11 cellular contexts compared by ENCODE assay signal in the genomic region with DNA sequence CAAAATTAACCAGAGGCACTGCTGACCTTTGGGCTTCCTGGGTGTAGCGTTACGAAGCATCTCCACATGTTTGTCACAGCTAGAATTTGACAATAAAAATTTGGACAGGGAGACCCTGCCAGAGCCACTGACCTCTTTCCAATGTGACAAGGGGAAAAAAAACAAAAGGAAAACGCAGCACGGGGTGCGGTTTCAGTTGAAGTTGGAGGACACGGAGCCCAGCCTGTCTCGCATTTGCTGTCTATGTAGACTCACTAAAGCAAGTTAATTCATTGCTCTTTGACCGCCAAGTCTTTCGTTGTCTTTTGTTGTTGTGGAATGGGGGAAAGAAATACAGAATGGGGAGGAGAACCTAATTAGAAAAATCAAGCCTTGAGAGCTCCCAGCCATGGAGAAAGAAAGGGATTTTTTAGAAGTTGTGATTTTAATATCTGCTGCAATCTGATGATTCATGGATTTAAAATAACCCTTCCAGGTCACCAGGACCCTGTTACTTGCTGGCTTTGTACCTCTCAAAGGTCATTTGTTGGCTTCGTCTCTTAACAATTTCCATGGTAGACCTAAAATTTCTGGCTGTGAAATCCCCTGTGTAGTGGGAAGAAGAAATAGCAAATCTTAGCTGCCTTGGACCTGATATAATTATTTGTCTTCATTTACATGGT.
DNase-seq lines count a peak whose midpoint lies in the region; ATAC-seq and TF ChIP-seq lines count a peak whose summit lies in the region.
"Had no signal": no experiment of that assay in that cellular context is flagged by ENCODE, and none has a peak within 500 bp of the region (broad histone marks: within the 10 kb centered on the region; RNA-seq: fewer than 3 reads in every experiment).

No MANE protein-coding gene starts in this region.

- peak overlapping the region; percentile 66 for H2BK5ac ChIP-seq in trophoblast cell (ENCODE audit: low read depth, low read length, poor library complexity)

- ATAC-seq in Right ventricle myocardium inferior (no peak), gastroesophageal sphincter (no peak), GM19397 (IDR thresholded peaks at IDR 0.05; ENCODE audit: unreplicated experiment) (no peak)
- no peak for ATAC-seq in activated CD8-positive, alpha-beta memory T cell treated with anti-CD3 and anti-CD28 coated beads, Interleukin-2, amount 10 ng/mL, durations not matched to agents 7 days and 5 days

- 22 to 40% methylated on average over 4 to 9 of the region's 10 CpGs for WGBS in gastroesophageal sphincter (ENCODE audit: low coverage in 1 of 2), 2 donors
- WGBS in trophoblast cell (ENCODE audit: extremely low coverage, insufficient coverage, insufficient read length), result no CpG with 5 or more reads among the region's 10 CpGs

- no peaks in the 10 kb centered on the region for H3K4me1 Mint-ChIP-seq in activated CD8-positive, alpha-beta memory T cell treated with anti-CD3 and anti-CD28 coated beads, Interleukin-2, amount 10 ng/mL, durations not matched to agents 7 days and 5 days
- H3K4me1 Mint-ChIP-seq: activated naive CD4-positive, alpha-beta T cell treated with anti-CD3 and anti-CD28 coated beads, Interleukin-2, amount 50 U/mL, for 24 hours had no signal

- peaks cover 26% of the 10 kb centered on the region for H3K79me1 ChIP-seq in trophoblast cell (ENCODE audit: low read length)

- no peaks in the 10 kb centered on the region for H3K27me3 ChIP-seq in cardiac muscle cell
- no peaks in the 10 kb centered on the region for H3K27me3 ChIP-seq in gastroesophageal sphincter
- H3K27me3 ChIP-seq in trophoblast cell (ENCODE audit: insufficient read depth, low read length), result no peaks in the 10 kb centered on the region
- no peaks in the 10 kb centered on the region for H3K27me3 ChIP-seq in vagina
- H3K27me3 ChIP-seq: colonic mucosa had no signal

- no peak for TF ChIP-seq EP300 in gastroesophageal sphincter (IDR thresholded peaks at IDR 0.05)

- H4K8ac ChIP-seq in trophoblast cell (ENCODE audit: low read depth, low read length), result peak overlapping the region; percentile 51

- peaks cover 31% of the 10 kb centered on the region for H3K27me3 Mint-ChIP-seq in activated CD8-positive, alpha-beta memory T cell treated with anti-CD3 and anti-CD28 coated beads, Interleukin-2, amount 10 ng/mL, durations not matched to agents 7 days and 5 days

- no peaks in the 10 kb centered on the region for H3K9me3 Mint-ChIP-seq in activated CD8-positive, alpha-beta memory T cell treated with anti-CD3 and anti-CD28 coated beads, Interleukin-2, amount 10 ng/mL, durations not matched to agents 7 days and 5 days (ENCODE audit: low read depth)
- H3K9me3 Mint-ChIP-seq: activated naive CD4-positive, alpha-beta T cell treated with anti-CD3 and anti-CD28 coated beads, Interleukin-2, amount 50 U/mL, for 24 hours had no signal

- peak overlapping the region; percentile 82 for H3K14ac ChIP-seq in trophoblast cell (ENCODE audit: low read length)

- H3K9ac ChIP-seq in trophoblast cell (ENCODE audit: low read length), result no peak overlapping the region

- H2AK5ac ChIP-seq in trophoblast cell (ENCODE audit: low read length), result no peak overlapping the region

- TF ChIP-seq POLR2A in gastroesophageal sphincter (IDR thresholded peaks at IDR 0.05) (no peak), vagina (IDR thresholded peaks at IDR 0.05) (no peak)

- H3K4me3 Mint-ChIP-seq in activated CD8-positive, alpha-beta memory T cell treated with anti-CD3 and anti-CD28 coated beads, Interleukin-2, amount 10 ng/mL, durations not matched to agents 7 days and 5 days, result no peak overlapping the region
- H3K4me3 Mint-ChIP-seq: activated naive CD4-positive, alpha-beta T cell treated with anti-CD3 and anti-CD28 coated beads, Interleukin-2, amount 50 U/mL, for 24 hours had no signal

- H3K27ac ChIP-seq in cardiac muscle cell (peak overlapping the region; percentile 11), gastroesophageal sphincter (peak overlapping the region in 3 of 4 donors; percentile 45 to 60 (median 48)), trophoblast cell (ENCODE audit: low read depth, low read length) (peak overlapping the region; percentile 88), vagina (peak overlapping the region; percentile 52)
- H3K27ac ChIP-seq: colonic mucosa, VCaP had no signal

- peak overlapping the region; percentile 58 for H3K4ac ChIP-seq in trophoblast cell (ENCODE audit: low read depth, low read length)

- TF ChIP-seq CTCF in cardiac muscle cell (IDR thresholded peaks at IDR 0.05; ENCODE audit: low read depth, low read length) (no peak), gastroesophageal sphincter (IDR thresholded peaks at IDR 0.05) (no peak), vagina (IDR thresholded peaks at IDR 0.05) (no peak)

- no peak for DNase-seq in cardiac muscle cell (ENCODE audit: low read depth in 1 of 2, low spot score in 1 of 2)
- no peak for DNase-seq in Right ventricle myocardium inferior (ENCODE audit: missing footprints)
- DNase-seq in trophoblast cell, result no peak
- no peak for DNase-seq in vagina (ENCODE audit: extremely low spot score in 2 of 2)
- no peak for DNase-seq in inferior parietal cortex (ENCODE audit: extremely low spot score)
- DNase-seq in activated CD8-positive, alpha-beta memory T cell treated with anti-CD3 and anti-CD28 coated beads, Interleukin-2, amount 10 ng/mL, durations not matched to agents 7 days and 5 days, result no peak
- DNase-seq: colonic mucosa had no signal

- peaks cover 30% of the 10 kb centered on the region for H3K4me1 ChIP-seq in cardiac muscle cell (ENCODE audit: low read depth)
- peaks cover 14 to 54% (median 26%) of the 10 kb centered on the region in 3 donors for H3K4me1 ChIP-seq in gastroesophageal sphincter
- H3K4me1 ChIP-seq in trophoblast cell (ENCODE audit: control insufficient read depth in 1 of 2, insufficient read depth in 2 of 2, low read length in 2 of 2), result peaks cover 35 to 41% of the 10 kb centered on the region in 2 experiments
- peaks cover 50% of the 10 kb centered on the region for H3K4me1 ChIP-seq in vagina
- H3K4me1 ChIP-seq: colonic mucosa had no signal

- H4K91ac ChIP-seq in trophoblast cell (ENCODE audit: low read depth, low read length), result peak overlapping the region; percentile 69

- H3K27ac Mint-ChIP-seq in activated CD8-positive, alpha-beta memory T cell treated with anti-CD3 and anti-CD28 coated beads, Interleukin-2, amount 10 ng/mL, durations not matched to agents 7 days and 5 days, result no peak overlapping the region
- H3K27ac Mint-ChIP-seq: activated naive CD4-positive, alpha-beta T cell treated with anti-CD3 and anti-CD28 coated beads, Interleukin-2, amount 50 U/mL, for 24 hours had no signal

- H2BK12ac ChIP-seq in trophoblast cell (ENCODE audit: low read length), result peak overlapping the region; percentile 46

- intact Hi-C loops in Right ventricle myocardium inferior (cut with DNase I), result no loop called here
- intact Hi-C loops in vagina (cut with DNase I), result loop anchor here (10.0 kb wide), 1 partner anchor 74 kb away; the partner anchor contains the start of gene TCF7L2

- H3K4me2 ChIP-seq in trophoblast cell (ENCODE audit: low read length), result peak overlapping the region; percentile 36

- no peaks in the 10 kb centered on the region for H3K36me3 ChIP-seq in cardiac muscle cell
- no peaks in the 10 kb centered on the region for H3K36me3 ChIP-seq in gastroesophageal sphincter
- H3K36me3 ChIP-seq in trophoblast cell (ENCODE audit: control insufficient read depth in 1 of 2, insufficient read depth in 2 of 2, low read length in 2 of 2), result peaks cover 0 to 1% of the 10 kb centered on the region in 2 experiments
- H3K36me3 ChIP-seq in vagina, result no peaks in the 10 kb centered on the region
- H3K36me3 ChIP-seq: colonic mucosa had no signal

- no peak overlapping the region for H2AFZ ChIP-seq in trophoblast cell (ENCODE audit: insufficient read depth, low read length, poor library complexity)

- peaks cover 4% of the 10 kb centered on the region for H3K79me2 ChIP-seq in trophoblast cell (ENCODE audit: control insufficient read depth, insufficient read depth, low read length, poor library complexity)

- H3K9me3 ChIP-seq in cardiac muscle cell (ENCODE audit: low read depth) (no peaks in the 10 kb centered on the region), gastroesophageal sphincter (no peaks in the 10 kb centered on the region), trophoblast cell (ENCODE audit: insufficient read depth, low read depth, low read length) (no peaks in the 10 kb centered on the region), vagina (no peaks in the 10 kb centered on the region)
- H3K9me3 ChIP-seq: colonic mucosa had no signal

- H3K4me3 ChIP-seq in cardiac muscle cell (no peak overlapping the region), gastroesophageal sphincter (no peak overlapping the region), trophoblast cell (ENCODE audit: low read depth, low read length) (no peak overlapping the region), vagina (peak overlapping the region; percentile 3 to 9)
- H3K4me3 ChIP-seq: colonic mucosa had no signal

- no peak overlapping the region for H3K23ac ChIP-seq in trophoblast cell (ENCODE audit: low read length)

- no peak overlapping the region for H4K12ac ChIP-seq in trophoblast cell (ENCODE audit: low read depth, low read length)

- H2BK120ac ChIP-seq in trophoblast cell (ENCODE audit: insufficient read depth, low read length, poor library complexity), result peak overlapping the region; percentile 57

- H3K18ac ChIP-seq in trophoblast cell (ENCODE audit: low read length), result peak overlapping the region; percentile 33

- CTCF ChIA-PET in activated CD8-positive, alpha-beta memory T cell treated with anti-CD3 and anti-CD28 coated beads, Interleukin-2, amount 10 ng/mL, durations not matched to agents 7 days and 5 days (lab: Charles Lee), result no interaction called here

- no peaks in the 10 kb centered on the region for H3K36me3 Mint-ChIP-seq in activated CD8-positive, alpha-beta memory T cell treated with anti-CD3 and anti-CD28 coated beads, Interleukin-2, amount 10 ng/mL, durations not matched to agents 7 days and 5 days

Comparison
In these comparisons a context has a peak if more than half of its experiments do, and no peak if none do; other contexts are left out.
1. H3K27ac ChIP-seq: peak in every context shown above with its lines; median percentile 88 in trophoblast cell; 52 in vagina; 48 in gastroesophageal sphincter; 11 in cardiac muscle cell.
2. H3K4me3 ChIP-seq: peak in vagina (2 of 2); none in cardiac muscle cell (single experiment), gastroesophageal sphincter (0 of 2) and trophoblast cell (single experiment).